In genomic region chr3:104632521-104632920, GRCh38 we compare ENCODE assay signal across 1 cellular context.
TF ChIP-seq lines count a peak whose summit lies in the region.

No MANE protein-coding gene starts in this region.

TF ChIP-seq in A549, 52 proteins besides CTCF, POLR2A, EP300 and RAD21:
- TF ChIP-seq PHF8 (IDR thresholded peaks at IDR 0.05; ENCODE audit: borderline replicate concordance, low read depth), result no peak
- TF ChIP-seq KDM1A (IDR thresholded peaks at IDR 0.05; ENCODE audit: low read depth), result no peak
- no peak for TF ChIP-seq HOXA7 (CRISPR knock-in tag; IDR thresholded peaks at IDR 0.05)
- no peak for TF ChIP-seq RNF2 (IDR thresholded peaks at IDR 0.05; ENCODE audit: borderline replicate concordance, low read depth)
- no peak for TF ChIP-seq ZNF302 (CRISPR knock-in tag; IDR thresholded peaks at IDR 0.05)
- no peak for TF ChIP-seq HES2 (IDR thresholded peaks at IDR 0.05)
- TF ChIP-seq EHF (CRISPR knock-in tag; IDR thresholded peaks at IDR 0.05), result no peak
- TF ChIP-seq RCOR1 (IDR thresholded peaks at IDR 0.05; ENCODE audit: low read depth, low read length), result no peak
- TF ChIP-seq CBX8 (IDR thresholded peaks at IDR 0.05), result no peak
- no peak for TF ChIP-seq GATA3 (IDR thresholded peaks at IDR 0.05; ENCODE audit: borderline replicate concordance)
- TF ChIP-seq POLR2AphosphoS2 (conservative IDR thresholded peaks at IDR 0.05; ENCODE audit: low read length), result no peak
- no peak for TF ChIP-seq PBX3 (IDR thresholded peaks at IDR 0.05)
- TF ChIP-seq RFX5 (IDR thresholded peaks at IDR 0.05), result no peak
- no peak for TF ChIP-seq MAX (IDR thresholded peaks at IDR 0.05)
- no peak for TF ChIP-seq JUN (IDR thresholded peaks at IDR 0.05)
- no peak for TF ChIP-seq HOXB5 (CRISPR knock-in tag; IDR thresholded peaks at IDR 0.05)
TF ChIP-seq in A549: peak in this region for 0.
